8 cellular contexts compared by ENCODE assay signal in genomic region chr12:27434673-27435565, GRCh38. TPM values are rescaled to one million over a fixed set of nuclear protein-coding genes. Genes with fewer than 3 reads are reported as not detected.
DNase-seq lines count a peak whose midpoint lies in the region; ATAC-seq and TF ChIP-seq lines count a peak whose summit lies in the region.

No MANE protein-coding gene starts in this region.

- ATAC-seq in HG02763 (IDR thresholded peaks at IDR 0.05; ENCODE audit: unreplicated experiment) = no peak

- no peaks in the 10 kb centered on the region for H3K27me3 ChIP-seq in AG04450 (ENCODE audit: control insufficient read depth, insufficient read depth, low read length)

- CTCF ChIA-PET in AG04450 (lab: Charles Lee) = interaction anchor here (0.6 to 3.9 kb wide), 24 partner anchors 10 to 511 kb away, joined by 3 to 30 read pairs (median 4); partner anchors contain the start of gene PPFIBP1

- no peaks in the 10 kb centered on the region for H3K9me3 ChIP-seq in AG04450 (ENCODE audit: control insufficient read depth, insufficient read depth, low read length)

- TF ChIP-seq CTCF in AG04450 (IDR thresholded peaks at IDR 0.05; ENCODE audit: low read depth, low read length) (peak; percentile 60), GM12873 (IDR thresholded peaks at IDR 0.05; ENCODE audit: insufficient read depth, low read depth, low read length, missing control alignments) (peak; percentile 59)

- POLR2A ChIA-PET in AG04450 (lab: Yijun Ruan, JAX) = no interaction called here

- no peak overlapping the region for H3K4me3 ChIP-seq in AG04450 (ENCODE audit: low read depth, low read length)

- no peak for DNase-seq in AG04450 (ENCODE audit: low read depth, low spot score)
- peak; percentile 25 for DNase-seq in RKO (ENCODE audit: low spot score)
- peak; percentile 15 for DNase-seq in cerebellum (ENCODE audit: low spot score)
- DNase-seq in midbrain (lab: John Stamatoyannopoulos, UW) = peak; percentile 5
- DNase-seq in NCI-H1436 treated with DMSO at 0.1 percent for 48 hours (lab: John Stamatoyannopoulos, UW) = no peak
- no peak for DNase-seq in NCI-H1694 treated with DMSO at 0.1 percent for 48 hours (lab: John Stamatoyannopoulos, UW)

- no peak overlapping the region for H3K27ac ChIP-seq in AG04450 (ENCODE audit: low read depth, low read length)

RNA-seq across cellular contexts. Expression of gene SMCO2, which starts 11.6 kb away (rescaled TPM):
- polyA plus RNA-seq in AG04450 (2011; rRNA removed) = 0.14 and 0.55 TPM in 2 replicates
- polyA minus RNA-seq in AG04450 (2011; rRNA and poly(A)+ RNA removed) = not detected in 2 replicates
- total RNA-seq in cerebellum = not detected

Comparison
In these comparisons a context has a peak if more than half of its experiments do, and no peak if none do; other contexts are left out.
1. DNase-seq: peak in RKO (single experiment), cerebellum (single experiment) and midbrain (single experiment); none in AG04450 (single experiment), NCI-H1436 treated with DMSO at 0.1 percent for 48 hours (single experiment) and NCI-H1694 treated with DMSO at 0.1 percent for 48 hours (single experiment).